21 cellular contexts compared by ENCODE assay signal in the genomic region with DNA sequence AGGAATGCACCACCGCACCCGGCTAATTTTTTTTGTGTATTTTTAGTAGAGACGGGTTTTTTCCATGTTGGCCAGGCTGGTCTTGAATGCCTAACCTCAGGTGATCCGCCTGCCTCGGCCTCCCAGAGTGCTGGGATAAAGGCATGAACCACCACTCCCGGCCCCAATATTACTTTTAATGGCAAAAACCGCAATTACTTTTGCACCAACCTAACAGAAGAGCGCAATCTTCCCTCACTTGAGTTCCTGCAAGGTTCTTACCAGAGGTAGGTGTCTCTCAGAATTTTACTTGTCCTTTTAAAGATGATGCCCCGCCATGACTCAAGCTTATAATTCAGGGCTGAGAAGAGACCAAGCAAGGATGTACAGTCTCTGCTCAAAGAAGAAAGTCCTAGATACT.
"Had no signal": no experiment of that assay in that cellular context is flagged by ENCODE, and none has a peak within 500 bp of the region (broad histone marks: within the 10 kb centered on the region; RNA-seq: fewer than 3 reads in every experiment).

No MANE protein-coding gene starts in this region.

- H3K27me3 Mint-ChIP-seq: memory B cell; naive thymus-derived CD4-positive, alpha-beta T cell had no signal

- ATAC-seq: esophagus mucosa; gastrocnemius medialis; heart right ventricle; left cardiac atrium; lower lobe of right lung; naive thymus-derived CD4-positive, alpha-beta T cell had no signal

- H3K27ac ChIP-seq: dorsolateral prefrontal cortex, gastrocnemius medialis, heart right ventricle, left ventricle myocardium inferior, lower lobe of right lung, right atrium auricular region, thyroid gland, upper lobe of left lung, uterus had no signal

- H3K4me1 Mint-ChIP-seq: memory B cell, nephron progenitor cell had no signal

- H3K9me3 ChIP-seq: gastrocnemius medialis, heart right ventricle, left ventricle myocardium inferior, lower lobe of right lung, right atrium auricular region, thyroid gland, upper lobe of left lung, uterus had no signal

- H3K4me3 ChIP-seq: dorsolateral prefrontal cortex, gastrocnemius medialis, heart right ventricle, left ventricle myocardium inferior, lower lobe of right lung, right atrium auricular region, thyroid gland, upper lobe of left lung, uterus had no signal

- H3K27ac Mint-ChIP-seq: memory B cell; naive thymus-derived CD4-positive, alpha-beta T cell; nephron progenitor cell had no signal

- H3K4me3 Mint-ChIP-seq: memory B cell; naive thymus-derived CD4-positive, alpha-beta T cell; nephron progenitor cell had no signal

- DNase-seq: cortex of kidney; dorsolateral prefrontal cortex; effector CD8-positive, alpha-beta T cell; gastrocnemius medialis; heart right ventricle; hypothalamus; islet precursor cell; left cardiac atrium; left ventricle myocardium inferior; lower lobe of right lung; naive thymus-derived CD4-positive, alpha-beta T cell; nephron progenitor cell; small intestine; stimulated activated CD4-positive, alpha-beta T cell treated with anti-CD3 and anti-CD28 coated beads, Interleukin-2, amount 100 ng/mL, for 48 hours; stimulated activated naive CD4-positive, alpha-beta T cell treated with Interleukin-2 at 50 U/mL for 16 hours; thyroid gland; upper lobe of left lung; uterus had no signal

- H3K9me3 Mint-ChIP-seq: nephron progenitor cell had no signal

- H3K36me3 Mint-ChIP-seq: memory B cell; naive thymus-derived CD4-positive, alpha-beta T cell had no signal

- H3K27me3 ChIP-seq: gastrocnemius medialis, heart right ventricle, right atrium auricular region, thyroid gland, upper lobe of left lung, uterus had no signal

- H3K36me3 ChIP-seq: gastrocnemius medialis, heart right ventricle, left ventricle myocardium inferior, lower lobe of right lung, right atrium auricular region, thyroid gland, upper lobe of left lung, uterus had no signal

- H3K4me1 ChIP-seq: gastrocnemius medialis, heart right ventricle, left ventricle myocardium inferior, lower lobe of right lung, right atrium auricular region, thyroid gland, upper lobe of left lung, uterus had no signal
